In the genomic region with DNA sequence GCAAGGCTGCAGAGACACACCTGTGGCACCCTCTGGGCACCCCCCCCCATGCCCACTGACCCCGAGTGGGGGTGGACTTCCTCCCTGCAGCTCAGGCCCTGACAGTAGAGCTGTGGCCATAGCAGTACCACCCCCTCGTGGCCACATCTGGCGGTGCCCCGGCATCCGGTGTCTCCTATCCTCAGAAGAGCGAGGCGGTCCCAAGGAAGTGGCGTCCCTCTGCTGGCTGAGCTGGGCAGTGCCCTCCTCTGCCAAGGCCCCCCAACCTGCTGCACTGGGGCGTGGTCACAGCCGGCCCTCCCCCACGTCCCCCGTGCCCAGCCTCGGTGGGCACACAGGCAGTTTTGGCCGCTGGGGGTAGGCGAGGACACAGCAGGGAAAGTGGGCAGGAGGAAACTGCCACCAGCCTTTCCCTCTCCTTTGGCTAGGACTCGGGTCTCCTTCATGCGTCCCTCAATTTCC, we compare ENCODE assay signal across 8 cellular contexts. TPM values are rescaled to one million over a fixed set of nuclear protein-coding genes. Genes with fewer than 3 reads are reported as not detected.
A peak's percentile ranks its signal among the peaks of the same experiment; 100 is the strongest.
DNase-seq lines count a peak whose midpoint lies in the region; ATAC-seq and TF ChIP-seq lines count a peak whose summit lies in the region.

No MANE protein-coding gene starts in this region.

- no peak overlapping the region for H3K4me3 ChIP-seq in DND-41 (ENCODE audit: low read depth in 1 of 2, low read length in 2 of 2)
- H3K4me3 ChIP-seq in endodermal cell (ENCODE audit: low read length), result no peak overlapping the region
- no peak overlapping the region for H3K4me3 ChIP-seq in stomach

- CTCF ChIA-PET in HEK293T (lab: Yijun Ruan, JAX), result interaction anchor here (0.8 to 2.9 kb wide), 13 partner anchors 8 to 108 kb away, joined by 3 to 8 read pairs (median 4); no protein-coding TSS in a partner anchor

- H3K27me3 Mint-ChIP-seq in endodermal cell (ENCODE audit: insufficient read depth), result peaks cover 36% of the 10 kb centered on the region

- 16 to 39% methylated on average over 9 to 16 of the region's 17 CpGs for WGBS in endodermal cell (ENCODE audit: insufficient coverage in 1 of 2, insufficient read length in 1 of 2), 2 experiments
- 19 to 42% (median 37%) methylated on average over 10 to 17 of the region's 17 CpGs for WGBS in stomach, 5 donors

- no peaks in the 10 kb centered on the region for H3K79me2 ChIP-seq in DND-41 (ENCODE audit: insufficient read depth, low read length)

- H3K36me3 ChIP-seq in DND-41 (ENCODE audit: insufficient read depth, low read length) (no peaks in the 10 kb centered on the region), endodermal cell (ENCODE audit: control insufficient read depth, insufficient read depth, low read length) (no peaks in the 10 kb centered on the region), stomach (no peaks in the 10 kb centered on the region)

- H3K27me3 ChIP-seq in DND-41 (ENCODE audit: insufficient read depth, low read length, poor library complexity), result peaks cover 10% of the 10 kb centered on the region
- peaks cover 15% of the 10 kb centered on the region for H3K27me3 ChIP-seq in endodermal cell (ENCODE audit: control insufficient read depth, insufficient read depth, low read length, poor library complexity, severe bottlenecking)
- H3K27me3 ChIP-seq in stomach, result peaks cover 0 to 51% (median 8%) of the 10 kb centered on the region in 3 donors

- peaks cover 7% of the 10 kb centered on the region for H3K4me1 Mint-ChIP-seq in endodermal cell

- no peaks in the 10 kb centered on the region for H3K9me3 Mint-ChIP-seq in endodermal cell

- no peak for TF ChIP-seq POLR2A in stomach (IDR thresholded peaks at IDR 0.05)

- POLR2A ChIA-PET in HEK293T (lab: Yijun Ruan, JAX), result no interaction called here

- H3K9me3 ChIP-seq in DND-41 (ENCODE audit: insufficient read depth, low read length, severe bottlenecking) (no peaks in the 10 kb centered on the region), endodermal cell (ENCODE audit: control insufficient read depth, low read length) (no peaks in the 10 kb centered on the region), stomach (no peaks in the 10 kb centered on the region)

- H3K4me1 ChIP-seq in DND-41 (ENCODE audit: insufficient read depth, low read length) (no peaks in the 10 kb centered on the region), endodermal cell (ENCODE audit: control insufficient read depth, insufficient read depth, low read length) (no peaks in the 10 kb centered on the region), stomach (no peaks in the 10 kb centered on the region)

- no peak overlapping the region for H3K4me2 ChIP-seq in DND-41 (ENCODE audit: insufficient read depth, low read length)

- DNase-seq in DND-41 (peak; percentile 75), HEK293T (ENCODE audit: extremely low spot score) (peak; percentile 86), NCI-H2196 treated with DMSO at 0.1 percent for 48 hours (lab: John Stamatoyannopoulos, UW; ENCODE audit: unreplicated experiment) (peak; percentile 9), endodermal cell (peak; percentile 99), midbrain (lab: John Stamatoyannopoulos, UW) (peak; percentile 47), stomach (peak; percentile 54)
- DNase-seq in activated CD4-positive, CD25-positive, alpha-beta regulatory T cell treated with anti-CD3 and anti-CD28 coated beads, Interleukin-2, amount 50 U/mL, for 72 hours, result peak; percentile 43

- TF ChIP-seq EP300 in stomach (IDR thresholded peaks at IDR 0.05), result no peak

- intact Hi-C loops in stomach (cut with DNase I; ENCODE audit: low total_unique reads), result no loop called here

- no peak overlapping the region for H3K9ac ChIP-seq in DND-41 (ENCODE audit: low read depth, low read length)
- no peak overlapping the region for H3K9ac ChIP-seq in endodermal cell (ENCODE audit: extremely low read depth, low read length, poor library complexity, severe bottlenecking)

- no peak overlapping the region for H2AFZ ChIP-seq in DND-41 (ENCODE audit: low read depth, low read length)

- 0 out of 2 replicates have a peak, but pooled peaks cover under 1% of the 10 kb centered on the region for H4K20me1 ChIP-seq in DND-41 (ENCODE audit: insufficient read depth, low read length)

- no peaks in the 10 kb centered on the region for H3K36me3 Mint-ChIP-seq in endodermal cell (ENCODE audit: low read depth)

- TF ChIP-seq CTCF in DND-41 (IDR thresholded peaks at IDR 0.05; ENCODE audit: borderline replicate concordance, extremely low read depth, low read length, poor library complexity, severe bottlenecking) (peak; percentile 86), endodermal cell (conservative IDR thresholded peaks at IDR 0.05) (peak; percentile 100), stomach (IDR thresholded peaks at IDR 0.05) (peak in 5 of 7 experiments; percentile 21 to 58 (median 34))

- H3K27ac Mint-ChIP-seq in endodermal cell, result no peak overlapping the region

- H3K27ac ChIP-seq in DND-41 (ENCODE audit: low read length) (no peak overlapping the region), endodermal cell (ENCODE audit: low read depth, low read length) (no peak overlapping the region), stomach (no peak overlapping the region)

- no peak overlapping the region for H3K4me3 Mint-ChIP-seq in endodermal cell

- peak; percentile 96 for ATAC-seq in DND-41 (ENCODE audit: insufficient read depth, low read depth)
- ATAC-seq in GM21381 (IDR thresholded peaks at IDR 0.05; ENCODE audit: unreplicated experiment), result no peak

TF ChIP-seq in HEK293T, 16 proteins besides CTCF, POLR2A, EP300 and RAD21:
- TF ChIP-seq, protein P1, sequence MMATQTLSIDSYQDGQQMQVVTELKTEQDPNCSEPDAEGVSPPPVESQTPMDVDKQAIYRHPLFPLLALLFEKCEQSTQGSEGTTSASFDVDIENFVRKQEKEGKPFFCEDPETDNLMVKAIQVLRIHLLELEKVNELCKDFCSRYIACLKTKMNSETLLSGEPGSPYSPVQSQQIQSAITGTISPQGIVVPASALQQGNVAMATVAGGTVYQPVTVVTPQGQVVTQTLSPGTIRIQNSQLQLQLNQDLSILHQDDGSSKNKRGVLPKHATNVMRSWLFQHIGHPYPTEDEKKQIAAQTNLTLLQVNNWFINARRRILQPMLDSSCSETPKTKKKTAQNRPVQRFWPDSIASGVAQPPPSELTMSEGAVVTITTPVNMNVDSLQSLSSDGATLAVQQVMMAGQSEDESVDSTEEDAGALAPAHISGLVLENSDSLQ (IDR thresholded peaks at IDR 0.05), result no peak
- TF ChIP-seq ELF4 (IDR thresholded peaks at IDR 0.05) (no peak), BHLHE40 (IDR thresholded peaks at IDR 0.05; ENCODE audit: borderline replicate concordance) (no peak), NFRKB (IDR thresholded peaks at IDR 0.05) (no peak), FOXM1 (IDR thresholded peaks at IDR 0.05; ENCODE audit: borderline replicate concordance) (no peak), CTBP1 (IDR thresholded peaks at IDR 0.05; ENCODE audit: borderline replicate concordance) (no peak), SP1 (IDR thresholded peaks at IDR 0.05) (no peak), ARNT (IDR thresholded peaks at IDR 0.05) (no peak), HDGF (IDR thresholded peaks at IDR 0.05; ENCODE audit: borderline replicate concordance) (no peak)

RNA-seq across cellular contexts. Expression of a gene that starts 6.0 kb away (rescaled TPM):
- 1 to 10 TPM in 1 of 2 donors, under 1 TPM in 1; 0.58 to 1.3 TPM for total RNA-seq in endodermal cell
- polyA plus RNA-seq in endodermal cell (2013, experiment 1 of 2), result 0.43 TPM
- polyA plus RNA-seq in endodermal cell (2013, experiment 2 of 2), result not detected
- 1 to 10 TPM in 1 of 5 donors, not detected in 4; 1.7 TPM for total RNA-seq in stomach
- under 1 TPM in 2 of 3 donors, not detected in 1; 0.05 to 0.19 TPM for polyA plus RNA-seq in stomach

RNA-seq across cellular contexts. Expression of a gene that starts 42.7 kb away (rescaled TPM):
- total RNA-seq in endodermal cell (1 to 10 TPM; 1.1 to 2.4 TPM), stomach (not detected)
- polyA plus RNA-seq in endodermal cell (2013, experiment 1 of 2), result not detected
- polyA plus RNA-seq in endodermal cell (2013, experiment 2 of 2), result not detected
- not detected for polyA plus RNA-seq in stomach

Comparison
In these comparisons a context has a peak if more than half of its experiments do, and no peak if none do; other contexts are left out.
1. DNase-seq: peak in every context shown above with its lines; median percentile 99 in endodermal cell; 86 in HEK293T; 75 in DND-41; 54 in stomach; 47 in midbrain; 43 in activated CD4-positive, CD25-positive, alpha-beta regulatory T cell treated with anti-CD3 and anti-CD28 coated beads, Interleukin-2, amount 50 U/mL, for 72 hours; 9 in NCI-H2196 treated with DMSO at 0.1 percent for 48 hours.
2. CTCF ChIP-seq: peak in every context shown above with its lines; median percentile 100 in endodermal cell; 86 in DND-41; 34 in stomach.